ENCODE assay signal across 1 cellular context in the genomic region with DNA sequence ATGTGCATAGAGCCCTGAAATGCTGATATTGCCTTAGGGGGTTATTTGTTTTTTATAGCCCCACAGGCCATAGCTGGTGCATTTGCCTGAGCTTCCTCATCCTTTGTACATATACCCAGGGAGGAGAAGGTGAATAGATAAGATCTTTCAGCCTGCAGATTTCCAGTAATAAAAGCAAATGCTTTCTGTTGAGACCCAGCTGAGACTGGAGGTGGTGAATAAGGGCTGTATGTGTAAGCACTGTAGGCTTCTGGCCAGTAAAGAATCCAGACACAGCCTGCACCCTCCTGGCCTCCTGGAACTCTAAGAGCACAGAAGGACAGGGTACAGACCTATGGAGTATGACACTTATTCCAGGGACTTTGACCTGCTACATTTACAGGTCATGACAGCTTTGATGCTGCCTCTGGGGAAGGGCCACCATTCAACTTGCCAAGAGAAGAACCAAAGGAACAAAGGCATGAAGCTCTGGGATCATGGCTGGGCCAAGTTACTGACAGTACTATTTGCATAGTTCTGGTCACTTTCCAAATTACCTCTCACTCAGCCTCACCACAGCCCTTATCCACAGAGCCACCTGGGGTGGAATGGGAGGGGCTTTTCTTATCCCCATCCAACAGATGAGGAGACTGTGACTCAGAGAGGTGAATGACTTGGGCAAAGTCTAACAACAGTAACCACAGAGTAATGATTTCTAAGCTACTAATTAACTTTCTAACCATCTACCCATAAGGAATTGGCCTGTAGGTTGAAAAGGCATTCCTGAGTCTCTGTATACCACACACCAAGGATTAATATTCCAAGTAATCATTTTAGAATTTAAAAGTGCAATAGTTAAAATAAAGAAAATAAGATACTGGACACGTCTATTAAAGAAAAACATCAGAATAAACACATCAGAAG.
TF ChIP-seq lines count a peak whose summit lies in the region.

No MANE protein-coding gene starts in this region.

TF ChIP-seq in HepG2, 621 proteins besides CTCF, POLR2A, EP300 and RAD21 (continued from another document):
- TF ChIP-seq HNF4G (IDR thresholded peaks at IDR 0.05; ENCODE audit: borderline replicate concordance, low read depth, low read length) (peak; percentile 35; the same call in 1 of the 2 replicates), HNF4G (CRISPR knock-in tag; IDR thresholded peaks at IDR 0.05; ENCODE audit: borderline replicate concordance, low read depth) (no peak)
- TF ChIP-seq, protein P1, sequence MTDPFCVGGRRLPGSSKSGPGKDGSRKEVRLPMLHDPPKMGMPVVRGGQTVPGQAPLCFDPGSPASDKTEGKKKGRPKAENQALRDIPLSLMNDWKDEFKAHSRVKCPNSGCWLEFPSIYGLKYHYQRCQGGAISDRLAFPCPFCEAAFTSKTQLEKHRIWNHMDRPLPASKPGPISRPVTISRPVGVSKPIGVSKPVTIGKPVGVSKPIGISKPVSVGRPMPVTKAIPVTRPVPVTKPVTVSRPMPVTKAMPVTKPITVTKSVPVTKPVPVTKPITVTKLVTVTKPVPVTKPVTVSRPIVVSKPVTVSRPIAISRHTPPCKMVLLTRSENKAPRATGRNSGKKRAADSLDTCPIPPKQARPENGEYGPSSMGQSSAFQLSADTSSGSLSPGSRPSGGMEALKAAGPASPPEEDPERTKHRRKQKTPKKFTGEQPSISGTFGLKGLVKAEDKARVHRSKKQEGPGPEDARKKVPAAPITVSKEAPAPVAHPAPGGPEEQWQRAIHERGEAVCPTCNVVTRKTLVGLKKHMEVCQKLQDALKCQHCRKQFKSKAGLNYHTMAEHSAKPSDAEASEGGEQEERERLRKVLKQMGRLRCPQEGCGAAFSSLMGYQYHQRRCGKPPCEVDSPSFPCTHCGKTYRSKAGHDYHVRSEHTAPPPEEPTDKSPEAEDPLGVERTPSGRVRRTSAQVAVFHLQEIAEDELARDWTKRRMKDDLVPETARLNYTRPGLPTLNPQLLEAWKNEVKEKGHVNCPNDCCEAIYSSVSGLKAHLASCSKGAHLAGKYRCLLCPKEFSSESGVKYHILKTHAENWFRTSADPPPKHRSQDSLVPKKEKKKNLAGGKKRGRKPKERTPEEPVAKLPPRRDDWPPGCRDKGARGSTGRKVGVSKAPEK (CRISPR knock-in tag; IDR thresholded peaks at IDR 0.05; ENCODE audit: borderline replicate concordance): no peak
